10 cellular contexts compared by ENCODE assay signal in the genomic region with DNA sequence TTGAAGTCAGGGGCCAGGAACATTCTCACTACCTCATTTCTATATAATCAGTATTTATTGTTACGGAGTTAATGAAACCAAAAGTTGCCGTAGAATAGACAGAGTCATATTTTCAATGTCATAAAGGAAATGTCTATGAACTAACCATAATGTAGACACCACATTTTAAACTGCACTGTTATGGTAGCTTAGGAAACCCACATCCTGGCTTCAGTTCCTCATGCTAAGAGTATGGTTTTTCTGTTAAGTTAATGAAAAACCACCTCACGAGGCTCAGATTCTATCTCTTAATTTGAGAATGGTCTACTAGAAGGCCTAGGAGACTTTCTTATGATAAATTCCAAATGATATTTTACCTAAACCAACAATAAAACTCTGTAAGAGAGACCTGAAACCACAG.
DNase-seq lines count a peak whose midpoint lies in the region; ATAC-seq and FAIRE-seq lines count a peak whose summit lies in the region.
"Had no signal": no experiment of that assay in that cellular context is flagged by ENCODE, and none has a peak within 500 bp of the region (broad histone marks: within the 10 kb centered on the region; RNA-seq: fewer than 3 reads in every experiment).

No MANE protein-coding gene starts in this region.

- peak; percentile 88 for FAIRE-seq in GM19239 (lab: Jason Lieb, UNC)

- no peaks in the 10 kb centered on the region for H3K36me3 Mint-ChIP-seq in CD8-positive, alpha-beta memory T cell
- peaks cover 4% of the 10 kb centered on the region for H3K36me3 Mint-ChIP-seq in T-helper 1 cell treated with Interleukin-12 subunit alpha and Interleukin-12 subunit beta and Interleukin-4 antibody, amounts not matched to agents 30 μg/mL and 1 μg/mL, for 36 hours (ENCODE audit: low read depth)

- peak; percentile 100 for ATAC-seq in HG03045 (IDR thresholded peaks at IDR 0.05; ENCODE audit: unreplicated experiment)

- H3K4me3 ChIP-seq in CD8-positive, alpha-beta memory T cell (ENCODE audit: low read length): no peak overlapping the region
- H3K4me3 ChIP-seq: heart left ventricle had no signal

- CTCF ChIA-PET in CD8-positive, alpha-beta memory T cell (lab: Charles Lee): no interaction called here

- no peaks in the 10 kb centered on the region for H3K27me3 ChIP-seq in CD8-positive, alpha-beta memory T cell (ENCODE audit: insufficient read depth, low read length, poor library complexity, severe bottlenecking)
- H3K27me3 ChIP-seq: heart left ventricle had no signal

- no peaks in the 10 kb centered on the region for H3K9me3 Mint-ChIP-seq in CD8-positive, alpha-beta memory T cell
- H3K9me3 Mint-ChIP-seq in T-helper 1 cell treated with Interleukin-12 subunit alpha and Interleukin-12 subunit beta and Interleukin-4 antibody, amounts not matched to agents 30 μg/mL and 1 μg/mL, for 36 hours: peaks cover 22% of the 10 kb centered on the region

- POLR2A ChIA-PET in CD8-positive, alpha-beta memory T cell (lab: Charles Lee): no interaction called here

- H3K27ac ChIP-seq in CD8-positive, alpha-beta memory T cell (ENCODE audit: low read depth, low read length): no peak overlapping the region
- H3K27ac ChIP-seq: heart left ventricle had no signal

- H3K4me1 Mint-ChIP-seq in CD8-positive, alpha-beta memory T cell: peaks cover 20 to 26% (median 22%) of the 10 kb centered on the region in 3 donors
- H3K4me1 Mint-ChIP-seq in T-helper 1 cell treated with Interleukin-12 subunit alpha and Interleukin-12 subunit beta and Interleukin-4 antibody, amounts not matched to agents 30 μg/mL and 1 μg/mL, for 36 hours (ENCODE audit: low read depth): peaks cover 26% of the 10 kb centered on the region

- H3K27me3 Mint-ChIP-seq in CD8-positive, alpha-beta memory T cell: peaks cover 0 to 2% of the 10 kb centered on the region in 2 donors
- peaks cover 26% of the 10 kb centered on the region for H3K27me3 Mint-ChIP-seq in T-helper 1 cell treated with Interleukin-12 subunit alpha and Interleukin-12 subunit beta and Interleukin-4 antibody, amounts not matched to agents 30 μg/mL and 1 μg/mL, for 36 hours (ENCODE audit: low read depth)

- peak overlapping the region in 5 of 8 donors; percentile 8 to 72 (median 49) for H3K27ac Mint-ChIP-seq in CD8-positive, alpha-beta memory T cell
- H3K27ac Mint-ChIP-seq in T-helper 1 cell treated with Interleukin-12 subunit alpha and Interleukin-12 subunit beta and Interleukin-4 antibody, amounts not matched to agents 30 μg/mL and 1 μg/mL, for 36 hours: peak overlapping the region; percentile 74

- peak in 2 of 5 donors; percentile 22 to 40 for DNase-seq in CD8-positive, alpha-beta memory T cell
- peak; percentile 46 for DNase-seq in GM19239 (ENCODE audit: insufficient read length, low spot score)
- no peak for DNase-seq in HUDEP-2 (lab: John Stamatoyannopoulos, UW; ENCODE audit: unreplicated experiment in 76 of 76)
- no peak for DNase-seq in DMS 273 (lab: John Stamatoyannopoulos, UW; ENCODE audit: unreplicated experiment)
- no peak for DNase-seq in GM03348 (ENCODE audit: low spot score)
- DNase-seq in middle frontal gyrus (ENCODE audit: extremely low spot score, low spot score): no peak
- DNase-seq: heart left ventricle, NCI-H69 had no signal

- no peaks in the 10 kb centered on the region for H3K9me3 ChIP-seq in CD8-positive, alpha-beta memory T cell (ENCODE audit: low read length)

- H3K4me1 ChIP-seq in CD8-positive, alpha-beta memory T cell (ENCODE audit: insufficient read depth, low read length): peaks cover 16% of the 10 kb centered on the region

- no peaks in the 10 kb centered on the region for H3K36me3 ChIP-seq in CD8-positive, alpha-beta memory T cell (ENCODE audit: insufficient read depth, low read length)
- H3K36me3 ChIP-seq: heart left ventricle had no signal

- peak overlapping the region in 5 of 7 donors; percentile 37 to 76 (median 46) for H3K4me3 Mint-ChIP-seq in CD8-positive, alpha-beta memory T cell
- H3K4me3 Mint-ChIP-seq in T-helper 1 cell treated with Interleukin-12 subunit alpha and Interleukin-12 subunit beta and Interleukin-4 antibody, amounts not matched to agents 30 μg/mL and 1 μg/mL, for 36 hours: peak overlapping the region; percentile 42
